In genomic region chr3:189365609-189366564, GRCh38 we compare ENCODE assay signal across 20 cellular contexts.
DNase-seq lines count a peak whose midpoint lies in the region; ATAC-seq and TF ChIP-seq lines count a peak whose summit lies in the region.
"Had no signal": no experiment of that assay in that cellular context is flagged by ENCODE, and none has a peak within 500 bp of the region (broad histone marks: within the 10 kb centered on the region; RNA-seq: fewer than 3 reads in every experiment).

No MANE protein-coding gene starts in this region.

- H3K4me1 ChIP-seq in psoas muscle, result peaks cover 53% of the 10 kb centered on the region
- H3K4me1 ChIP-seq: left lung, testis had no signal

- H3K27me3 ChIP-seq in psoas muscle (ENCODE audit: insufficient read depth in 3 of 3, low read length in 2 of 3), result no peaks in the 10 kb centered on the region
- H3K27me3 ChIP-seq: left lung, testis had no signal

- peak; percentile 67 to 85 for DNase-seq in NCI-H524 (lab: John Stamatoyannopoulos, UW)
- no peak for DNase-seq in astrocyte of the spinal cord (ENCODE audit: low read depth, low spot score)
- DNase-seq in psoas muscle, result no peak
- DNase-seq in activated CD4-positive, alpha-beta T cell treated with anti-CD3 and anti-CD28 coated beads for 48 hours, result no peak
- DNase-seq in epidermal melanocyte (ENCODE audit: insufficient read length, low spot score), result no peak
- no peak for DNase-seq in NCI-H1417 treated with DMSO at 0.1 percent for 48 hours (lab: John Stamatoyannopoulos, UW)
- no peak for DNase-seq in superior temporal gyrus (ENCODE audit: extremely low spot score)
- DNase-seq: activated naive CD8-positive, alpha-beta T cell treated with anti-CD3 and anti-CD28 coated beads for 36 hours; effector memory CD8-positive, alpha-beta T cell; left lung; NCI-H1105; NCI-H2171; NCI-H82; T-helper 17 cell; testis had no signal

- H3K36me3 ChIP-seq in psoas muscle (ENCODE audit: insufficient read depth in 1 of 2, low read depth in 1 of 2), result no peaks in the 10 kb centered on the region
- H3K36me3 ChIP-seq: left lung had no signal

- intact Hi-C loops in psoas muscle (cut with DNase I), result no loop called here

- TF ChIP-seq CTCF in C4-2B (conservative IDR thresholded peaks at IDR 0.05) (0 out of 2 replicates have a peak, but pooled peaks have one; percentile 8), astrocyte of the spinal cord (IDR thresholded peaks at IDR 0.05; ENCODE audit: low read depth, low read length) (peak; percentile 10), psoas muscle (IDR thresholded peaks at IDR 0.05) (peak; percentile 16)

- WGBS in psoas muscle, 3 donors, result 25 to 33% (median 26%) methylated on average over 3 of the region's 3 CpGs

- H3K4me3 ChIP-seq in astrocyte of the spinal cord (ENCODE audit: low read depth, low read length), result no peak overlapping the region
- H3K4me3 ChIP-seq in psoas muscle, result peak overlapping the region; percentile 9
- H3K4me3 ChIP-seq: GM12878, left lung, smooth muscle cell, testis had no signal

- no peaks in the 10 kb centered on the region for H3K9me3 ChIP-seq in psoas muscle
- H3K9me3 ChIP-seq: left lung, testis had no signal

- in situ Hi-C loops in astrocyte of the spinal cord (cut with HindIII; ENCODE audit: low sequenced_read_pairs), result no loop called here

- peak; percentile 57 to 90 (median 76) for ATAC-seq in psoas muscle
- ATAC-seq: effector memory CD8-positive, alpha-beta T cell; GM12878; HepG2; left lung; T-helper 17 cell; WTC11 had no signal

- H3K27ac ChIP-seq in C4-2B (no peak overlapping the region), psoas muscle (peak overlapping the region; percentile 76)
- H3K27ac ChIP-seq: left lung, testis had no signal

Comparison
In these comparisons a context has a peak if more than half of its experiments do, and no peak if none do; other contexts are left out.
1. DNase-seq: peak in NCI-H524 (2 of 2); none in astrocyte of the spinal cord (single experiment), psoas muscle (0 of 2), activated CD4-positive, alpha-beta T cell treated with anti-CD3 and anti-CD28 coated beads for 48 hours (single experiment), epidermal melanocyte (single experiment), NCI-H1417 treated with DMSO at 0.1 percent for 48 hours (single experiment) and superior temporal gyrus (single experiment).
2. Peak in every context shown above with its lines, with median percentiles within 50 percentile points of each other: CTCF ChIP-seq.